In the genomic region with DNA sequence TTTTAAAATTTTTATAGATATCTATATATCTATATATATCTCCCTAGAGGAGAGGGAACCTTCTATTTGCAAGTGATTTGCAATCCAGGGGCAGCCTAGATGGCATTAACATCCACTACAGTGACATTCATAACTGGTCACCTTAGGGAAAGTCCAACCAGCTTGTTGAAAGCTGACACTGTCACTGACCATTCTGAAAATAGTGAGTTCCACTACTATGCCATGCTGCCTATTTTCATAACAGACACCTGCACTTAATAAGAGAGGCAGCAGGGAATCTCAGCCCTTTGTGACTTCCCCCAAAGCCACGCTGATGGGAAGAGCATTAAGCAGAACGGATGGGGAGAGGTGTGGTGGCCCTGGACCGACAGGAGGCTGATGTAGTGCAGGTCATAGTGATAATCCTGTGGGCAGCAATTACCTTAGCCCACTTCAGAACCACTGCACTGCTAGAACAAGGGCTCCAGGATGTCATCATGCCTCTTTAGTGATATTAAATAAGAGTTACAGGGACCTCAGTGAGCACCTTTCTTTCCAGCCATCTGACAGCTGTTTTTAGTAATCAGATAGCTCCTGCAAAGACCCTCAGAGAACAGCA, we compare ENCODE assay signal across 21 cellular contexts. TPM values are rescaled to one million over a fixed set of nuclear protein-coding genes. Genes with fewer than 3 reads are reported as not detected.
DNase-seq lines count a peak whose midpoint lies in the region; ATAC-seq, FAIRE-seq and TF ChIP-seq lines count a peak whose summit lies in the region.
"Had no signal": no experiment of that assay in that cellular context is flagged by ENCODE, and none has a peak within 500 bp of the region (broad histone marks: within the 10 kb centered on the region; RNA-seq: fewer than 3 reads in every experiment).

No MANE protein-coding gene starts in this region.

- CTCF ChIA-PET in A549 (lab: Yijun Ruan, JAX): interaction anchor here (1.8 kb wide), 1 partner anchor 20 kb away, joined by 4 read pairs; no protein-coding TSS in a partner anchor

- no peaks in the 10 kb centered on the region for H3K9me3 Mint-ChIP-seq in central memory CD8-positive, alpha-beta T cell

- H3K4me2 ChIP-seq in A549: peak overlapping the region; percentile 30; the same call in 2 of the 3 replicates

- peaks cover 78% of the 10 kb centered on the region for H3K4me1 ChIP-seq in A549
- H3K4me1 ChIP-seq: tibial artery had no signal

- H3K27ac ChIP-seq in A549: peak overlapping the region; percentile 40 to 63
- H3K27ac ChIP-seq: coronary artery, tibial artery had no signal

- no peak for TF ChIP-seq EP300 in A549 (IDR thresholded peaks at IDR 0.05)

- peaks cover 6% of the 10 kb centered on the region for H3K36me3 Mint-ChIP-seq in central memory CD8-positive, alpha-beta T cell (ENCODE audit: insufficient read depth)

- ATAC-seq in A549 (peak; percentile 30 to 44; a peak in 3 of 6 replicates), HG02973 (IDR thresholded peaks at IDR 0.05; ENCODE audit: unreplicated experiment) (no peak)
- no peak for ATAC-seq in central memory CD8-positive, alpha-beta T cell (replicated peaks; ENCODE audit: extremely low read depth, poor library complexity, severe bottlenecking)

- H3K4me1 Mint-ChIP-seq in central memory CD8-positive, alpha-beta T cell: peaks cover 91% of the 10 kb centered on the region

- H3K27me3 Mint-ChIP-seq in central memory CD8-positive, alpha-beta T cell: no peaks in the 10 kb centered on the region

- WGBS in A549 (ENCODE audit: missing lambda C conversion rate): 71% methylated on average over 3 of the region's 3 CpGs

- no peak for TF ChIP-seq POLR2A in A549 (IDR thresholded peaks at IDR 0.05; ENCODE audit: low read length)

- FAIRE-seq in A549 (lab: Jason Lieb, UNC): no peak
- FAIRE-seq: GM12892 had no signal

- peak overlapping the region; percentile 88 for H3K27ac Mint-ChIP-seq in central memory CD8-positive, alpha-beta T cell (ENCODE audit: low read depth)

- POLR2A ChIA-PET in A549 (lab: Yijun Ruan, JAX): no interaction called here

- TF ChIP-seq RAD21 in A549 (conservative IDR thresholded peaks at IDR 0.05 in 1 of 2, IDR thresholded peaks at IDR 0.05 in 1 of 2): no peak

- no peak overlapping the region for H3K4me3 Mint-ChIP-seq in central memory CD8-positive, alpha-beta T cell

- H3K4me3 ChIP-seq in A549: no peak overlapping the region
- H3K4me3 ChIP-seq: coronary artery, tibial artery had no signal

- no peak for TF ChIP-seq CTCF in A549 (IDR thresholded peaks at IDR 0.05)

- peak; percentile 7 for DNase-seq in NCI-H2029 (lab: John Stamatoyannopoulos, UW)
- no peak for DNase-seq in NCI-H2029 treated with DMSO at 0.1 percent for 48 hours (lab: John Stamatoyannopoulos, UW)
- no peak for DNase-seq in A549 (ENCODE audit: low read depth in 1 of 2, low spot score in 1 of 2)
- DNase-seq in NCI-H524 treated with DMSO at 0.1 percent for 48 hours (lab: John Stamatoyannopoulos, UW): peak; percentile 92
- DNase-seq in central memory CD8-positive, alpha-beta T cell (ENCODE audit: low spot score in 2 of 2): no peak
- DNase-seq in dedifferentiated amniotic fluid mesenchymal stem cell (ENCODE audit: extremely low spot score): no peak
- DNase-seq in activated gamma-delta T cell (lab: John Stamatoyannopoulos, UW): no peak
- DNase-seq: 8988T; activated CD8-positive, alpha-beta memory T cell treated with anti-CD3 and anti-CD28 coated beads, Interleukin-2, amount 50 U/mL, for 4 hours; activated naive CD4-positive, alpha-beta T cell treated with anti-CD3 and anti-CD28 coated beads, Interleukin-2, amount 50 U/mL, for 16 hours; DMS153; foreskin fibroblast; midbrain; NCI-H1092; NCI-H2171; T-helper 2 cell; tibial artery had no signal

- 0 out of 3 replicates have a peak, but pooled peaks cover 3% of the 10 kb centered on the region for H3K9me3 ChIP-seq in A549
- H3K9me3 ChIP-seq: tibial artery had no signal

TF ChIP-seq in A549, 52 proteins besides CTCF, POLR2A, EP300 and RAD21:
- TF ChIP-seq, protein P1, sequence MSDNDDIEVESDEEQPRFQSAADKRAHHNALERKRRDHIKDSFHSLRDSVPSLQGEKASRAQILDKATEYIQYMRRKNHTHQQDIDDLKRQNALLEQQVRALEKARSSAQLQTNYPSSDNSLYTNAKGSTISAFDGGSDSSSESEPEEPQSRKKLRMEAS (IDR thresholded peaks at IDR 0.05): no peak
- TF ChIP-seq HOXB13 (CRISPR knock-in tag; IDR thresholded peaks at IDR 0.05; ENCODE audit: low read depth): no peak
- TF ChIP-seq FOSL2 (IDR thresholded peaks at IDR 0.05): no peak
- TF ChIP-seq FOSL2 (CRISPR knock-in tag; IDR thresholded peaks at IDR 0.05): no peak
- TF ChIP-seq CBX2 (IDR thresholded peaks at IDR 0.05; ENCODE audit: borderline replicate concordance, low read depth): no peak
- no peak for TF ChIP-seq ZSCAN20 (CRISPR knock-in tag; IDR thresholded peaks at IDR 0.05)
- TF ChIP-seq, protein P2, sequence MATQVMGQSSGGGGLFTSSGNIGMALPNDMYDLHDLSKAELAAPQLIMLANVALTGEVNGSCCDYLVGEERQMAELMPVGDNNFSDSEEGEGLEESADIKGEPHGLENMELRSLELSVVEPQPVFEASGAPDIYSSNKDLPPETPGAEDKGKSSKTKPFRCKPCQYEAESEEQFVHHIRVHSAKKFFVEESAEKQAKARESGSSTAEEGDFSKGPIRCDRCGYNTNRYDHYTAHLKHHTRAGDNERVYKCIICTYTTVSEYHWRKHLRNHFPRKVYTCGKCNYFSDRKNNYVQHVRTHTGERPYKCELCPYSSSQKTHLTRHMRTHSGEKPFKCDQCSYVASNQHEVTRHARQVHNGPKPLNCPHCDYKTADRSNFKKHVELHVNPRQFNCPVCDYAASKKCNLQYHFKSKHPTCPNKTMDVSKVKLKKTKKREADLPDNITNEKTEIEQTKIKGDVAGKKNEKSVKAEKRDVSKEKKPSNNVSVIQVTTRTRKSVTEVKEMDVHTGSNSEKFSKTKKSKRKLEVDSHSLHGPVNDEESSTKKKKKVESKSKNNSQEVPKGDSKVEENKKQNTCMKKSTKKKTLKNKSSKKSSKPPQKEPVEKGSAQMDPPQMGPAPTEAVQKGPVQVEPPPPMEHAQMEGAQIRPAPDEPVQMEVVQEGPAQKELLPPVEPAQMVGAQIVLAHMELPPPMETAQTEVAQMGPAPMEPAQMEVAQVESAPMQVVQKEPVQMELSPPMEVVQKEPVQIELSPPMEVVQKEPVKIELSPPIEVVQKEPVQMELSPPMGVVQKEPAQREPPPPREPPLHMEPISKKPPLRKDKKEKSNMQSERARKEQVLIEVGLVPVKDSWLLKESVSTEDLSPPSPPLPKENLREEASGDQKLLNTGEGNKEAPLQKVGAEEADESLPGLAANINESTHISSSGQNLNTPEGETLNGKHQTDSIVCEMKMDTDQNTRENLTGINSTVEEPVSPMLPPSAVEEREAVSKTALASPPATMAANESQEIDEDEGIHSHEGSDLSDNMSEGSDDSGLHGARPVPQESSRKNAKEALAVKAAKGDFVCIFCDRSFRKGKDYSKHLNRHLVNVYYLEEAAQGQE (IDR thresholded peaks at IDR 0.05): no peak
- TF ChIP-seq, protein P3, sequence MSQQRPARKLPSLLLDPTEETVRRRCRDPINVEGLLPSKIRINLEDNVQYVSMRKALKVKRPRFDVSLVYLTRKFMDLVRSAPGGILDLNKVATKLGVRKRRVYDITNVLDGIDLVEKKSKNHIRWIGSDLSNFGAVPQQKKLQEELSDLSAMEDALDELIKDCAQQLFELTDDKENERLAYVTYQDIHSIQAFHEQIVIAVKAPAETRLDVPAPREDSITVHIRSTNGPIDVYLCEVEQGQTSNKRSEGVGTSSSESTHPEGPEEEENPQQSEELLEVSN (IDR thresholded peaks at IDR 0.05; ENCODE audit: borderline replicate concordance, low read depth): no peak
- no peak for TF ChIP-seq SMC3 (IDR thresholded peaks at IDR 0.05)
- TF ChIP-seq, protein P4, sequence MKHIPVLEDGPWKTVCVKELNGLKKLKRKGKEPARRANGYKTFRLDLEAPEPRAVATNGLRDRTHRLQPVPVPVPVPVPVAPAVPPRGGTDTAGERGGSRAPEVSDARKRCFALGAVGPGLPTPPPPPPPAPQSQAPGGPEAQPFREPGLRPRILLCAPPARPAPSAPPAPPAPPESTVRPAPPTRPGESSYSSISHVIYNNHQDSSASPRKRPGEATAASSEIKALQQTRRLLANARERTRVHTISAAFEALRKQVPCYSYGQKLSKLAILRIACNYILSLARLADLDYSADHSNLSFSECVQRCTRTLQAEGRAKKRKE (CRISPR knock-in tag; IDR thresholded peaks at IDR 0.05; ENCODE audit: low read depth): no peak
- TF ChIP-seq, protein P5, sequence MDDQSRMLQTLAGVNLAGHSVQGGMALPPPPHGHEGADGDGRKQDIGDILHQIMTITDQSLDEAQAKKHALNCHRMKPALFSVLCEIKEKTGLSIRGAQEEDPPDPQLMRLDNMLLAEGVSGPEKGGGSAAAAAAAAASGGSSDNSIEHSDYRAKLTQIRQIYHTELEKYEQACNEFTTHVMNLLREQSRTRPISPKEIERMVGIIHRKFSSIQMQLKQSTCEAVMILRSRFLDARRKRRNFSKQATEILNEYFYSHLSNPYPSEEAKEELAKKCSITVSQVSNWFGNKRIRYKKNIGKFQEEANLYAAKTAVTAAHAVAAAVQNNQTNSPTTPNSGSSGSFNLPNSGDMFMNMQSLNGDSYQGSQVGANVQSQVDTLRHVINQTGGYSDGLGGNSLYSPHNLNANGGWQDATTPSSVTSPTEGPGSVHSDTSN (IDR thresholded peaks at IDR 0.05): no peak
- no peak for TF ChIP-seq SREBF2 (IDR thresholded peaks at IDR 0.05)
- no peak for TF ChIP-seq CEBPB (IDR thresholded peaks at IDR 0.05)
- no peak for TF ChIP-seq RCOR1 (IDR thresholded peaks at IDR 0.05; ENCODE audit: low read depth, low read length)

RNA-seq across cellular contexts. Expression of a gene that starts 51.3 kb away (rescaled TPM):
- polyA plus RNA-seq in A549 (2011; rRNA removed) (18.7 and 23.2 TPM in 2 replicates), A549 (2017; fragmentation: RNase III; extraction: RNeasy Plus Mini Kit Qiagen cat#74134 plus additional on column Dnase treatment) (5.8 to 6.8 TPM (median 6.4 TPM) in 3 replicates)
- polyA plus RNA-seq in A549 (2012; cell fraction: cytosol; rRNA removed): 1.9 and 2.6 TPM in 2 replicates
- 2.9 and 4.5 TPM in 2 replicates for polyA plus RNA-seq in A549 (2012; cell fraction: nucleus; rRNA removed)
- polyA minus RNA-seq in A549 (2011; rRNA and poly(A)+ RNA removed): 47.3 and 56.1 TPM in 2 replicates
- polyA plus RNA-seq: BJ had no signal

Comparison
In these comparisons a context has a peak if more than half of its experiments do, and no peak if none do; other contexts are left out.
1. DNase-seq: peak in NCI-H2029 (single experiment) and NCI-H524 treated with DMSO at 0.1 percent for 48 hours (single experiment); none in NCI-H2029 treated with DMSO at 0.1 percent for 48 hours (single experiment), A549 (0 of 2), central memory CD8-positive, alpha-beta T cell (0 of 2), dedifferentiated amniotic fluid mesenchymal stem cell (single experiment) and activated gamma-delta T cell (single experiment).
2. ATAC-seq: peak in A549 (2 of 2); none in central memory CD8-positive, alpha-beta T cell (single experiment) and HG02973 (single experiment).